Comparison of ENCODE assay signal across 28 cellular contexts in the genomic region with DNA sequence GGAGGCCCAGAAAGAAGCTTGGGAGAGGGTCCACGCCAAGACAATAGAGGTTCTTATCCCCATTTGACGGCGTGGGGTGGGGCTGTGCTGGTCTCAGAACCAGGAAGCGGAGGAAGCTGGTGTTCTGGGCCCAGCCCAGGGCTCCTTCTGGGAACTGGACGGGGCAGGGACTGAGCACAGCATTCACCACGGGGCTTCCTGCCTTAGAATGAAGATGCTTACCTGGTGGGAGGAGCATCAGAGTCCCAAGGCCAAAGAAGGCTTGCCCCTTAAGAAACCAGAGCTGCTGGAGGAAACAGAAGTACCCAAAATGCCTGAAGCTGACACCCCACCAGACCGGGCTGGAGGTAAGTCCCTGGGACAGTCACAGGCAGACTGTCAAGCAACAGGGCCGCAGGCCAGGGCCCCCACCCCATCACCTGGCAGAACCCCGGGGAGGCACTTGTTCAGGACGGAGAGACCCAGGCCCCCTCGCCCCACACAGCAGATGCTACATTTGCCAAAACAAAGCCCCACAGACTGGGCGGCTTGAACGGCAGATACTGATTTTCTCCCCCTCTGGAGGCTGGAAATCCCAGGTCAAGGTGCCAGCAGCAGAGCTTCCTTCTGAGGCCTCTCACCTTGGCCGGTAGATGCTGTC. TPM values are rescaled to one million over a fixed set of nuclear protein-coding genes. Genes with fewer than 3 reads are reported as not detected.
"Had no signal": no experiment of that assay in that cellular context is flagged by ENCODE, and none has a peak within 500 bp of the region (broad histone marks: within the 10 kb centered on the region; RNA-seq: fewer than 3 reads in every experiment).

No MANE protein-coding gene starts in this region.

- H3K4me3 Mint-ChIP-seq: activated naive CD4-positive, alpha-beta T cell treated with anti-CD3 and anti-CD28 coated beads, Interleukin-2, amount 10 ng/mL, durations not matched to agents 7 days and 5 days; activated naive CD8-positive, alpha-beta T cell treated with anti-CD3 and anti-CD28 coated beads, Interleukin-2, amount 50 U/mL, for 24 hours; central memory CD8-positive, alpha-beta T cell; naive B cell; neural crest cell; stimulated activated memory B cell treated with anti-CD40 and anti-IgM and Interleukin-4, amounts not matched to agents 10 μg/mL and 1 μg/mL and 100 μg/mL, for 72 hours; type B pancreatic cell had no signal

- H3K27ac Mint-ChIP-seq: activated naive CD4-positive, alpha-beta T cell treated with anti-CD3 and anti-CD28 coated beads, Interleukin-2, amount 10 ng/mL, durations not matched to agents 7 days and 5 days; activated naive CD8-positive, alpha-beta T cell treated with anti-CD3 and anti-CD28 coated beads, Interleukin-2, amount 50 U/mL, for 24 hours; stimulated activated memory B cell treated with anti-CD40 and anti-IgM and Interleukin-4, amounts not matched to agents 10 μg/mL and 1 μg/mL and 100 μg/mL, for 72 hours; type B pancreatic cell had no signal

- DNase-seq: activated CD8-positive, alpha-beta memory T cell treated with anti-CD3 and anti-CD28 coated beads for 24 hours; activated CD8-positive, alpha-beta memory T cell treated with anti-CD3 and anti-CD28 coated beads, Interleukin-2, amount 50 U/mL, for 48 hours; activated effector memory CD4-positive, alpha-beta T cell treated with Interleukin-2 at 50 U/mL for 16 hours; activated naive CD4-positive, alpha-beta T cell treated with anti-CD3 and anti-CD28 coated beads, Interleukin-2, amount 10 ng/mL, durations not matched to agents 7 days and 5 days; activated naive CD8-positive, alpha-beta T cell treated with anti-CD3 and anti-CD28 coated beads, Interleukin-2, amount 50 U/mL, for 24 hours; activated T-cell treated with anti-CD3 and anti-CD28 coated beads, Interleukin-2, amount 50 U/mL, for 48 hours; aorta; brain microvascular endothelial cell; cortex of kidney; kidney glomerular epithelial cell; mammary epithelial cell; mucosa of descending colon; naive B cell; ovary; right lobe of liver; small intestine; stimulated activated CD4-positive, alpha-beta T cell treated with anti-CD3 and anti-CD28 coated beads, Interleukin-4, amount 100 ng/mL, for 24 hours; testis had no signal

- H3K4me1 Mint-ChIP-seq: activated naive CD4-positive, alpha-beta T cell treated with anti-CD3 and anti-CD28 coated beads, Interleukin-2, amount 10 ng/mL, durations not matched to agents 7 days and 5 days; activated naive CD8-positive, alpha-beta T cell treated with anti-CD3 and anti-CD28 coated beads, Interleukin-2, amount 50 U/mL, for 24 hours; stimulated activated memory B cell treated with anti-CD40 and anti-IgM and Interleukin-4, amounts not matched to agents 10 μg/mL and 1 μg/mL and 100 μg/mL, for 72 hours had no signal

- H3K27ac ChIP-seq: brain microvascular endothelial cell, gastroesophageal sphincter, heart left ventricle, left ventricle myocardium inferior, ovary, right lobe of liver, testis had no signal

- H3K27me3 ChIP-seq: brain microvascular endothelial cell, ovary, right lobe of liver, testis had no signal

- H3K9me3 ChIP-seq: mucosa of descending colon, ovary, right lobe of liver, testis had no signal

- H3K4me1 ChIP-seq: gastroesophageal sphincter, heart left ventricle, left ventricle myocardium inferior, right lobe of liver, testis had no signal

- H3K36me3 Mint-ChIP-seq: activated naive CD4-positive, alpha-beta T cell treated with anti-CD3 and anti-CD28 coated beads, Interleukin-2, amount 10 ng/mL, durations not matched to agents 7 days and 5 days; naive B cell; stimulated activated memory B cell treated with anti-CD40 and anti-IgM and Interleukin-4, amounts not matched to agents 10 μg/mL and 1 μg/mL and 100 μg/mL, for 72 hours; type B pancreatic cell had no signal

- H3K9me3 Mint-ChIP-seq: activated naive CD4-positive, alpha-beta T cell treated with anti-CD3 and anti-CD28 coated beads, Interleukin-2, amount 10 ng/mL, durations not matched to agents 7 days and 5 days; activated naive CD8-positive, alpha-beta T cell treated with anti-CD3 and anti-CD28 coated beads, Interleukin-2, amount 50 U/mL, for 24 hours; central memory CD8-positive, alpha-beta T cell; neural crest cell; type B pancreatic cell had no signal

- H3K36me3 ChIP-seq: brain microvascular endothelial cell, gastroesophageal sphincter, heart left ventricle, left ventricle myocardium inferior, ovary, right lobe of liver had no signal

- H3K4me3 ChIP-seq: gastroesophageal sphincter, heart left ventricle, left ventricle myocardium inferior, mucosa of descending colon, ovary, right lobe of liver, testis had no signal

- ATAC-seq: activated CD4-positive, CD25-positive, alpha-beta regulatory T cell treated with anti-CD3 and anti-CD28 coated beads, Interleukin-2, amount 50 U/mL, for 24 hours; activated naive CD8-positive, alpha-beta T cell treated with anti-CD3 and anti-CD28 coated beads, Interleukin-2, amount 50 U/mL, for 24 hours; gastroesophageal sphincter; mucosa of descending colon; right lobe of liver; stimulated activated memory B cell treated with anti-CD40 and anti-IgM and Interleukin-4, amounts not matched to agents 10 μg/mL and 1 μg/mL and 100 μg/mL, for 72 hours had no signal

RNA-seq across cellular contexts. Expression of gene IGLON5, which starts 17.8 kb away (rescaled TPM):
- total RNA-seq: esophagus mucosa; gastroesophageal sphincter; left ventricle myocardium inferior; mammary epithelial cell; T-helper 1 cell treated with Interleukin-12 subunit alpha and Interleukin-12 subunit beta and Interleukin-4 antibody, amounts not matched to agents 30 ng/mL and 1 ng/mL, for 36 hours had no signal

RNA-seq across cellular contexts. Expression of gene SIGLECL1, which starts 42.8 kb away (rescaled TPM):
- total RNA-seq: aorta; esophagus mucosa; gastroesophageal sphincter; heart left ventricle; left ventricle myocardium inferior; mammary epithelial cell; mucosa of descending colon; neural crest cell; ovary; right lobe of liver; T-helper 1 cell treated with Interleukin-12 subunit alpha and Interleukin-12 subunit beta and Interleukin-4 antibody, amounts not matched to agents 30 ng/mL and 1 ng/mL, for 36 hours had no signal
